17 cellular contexts compared by ENCODE assay signal in genomic region chr17:59498421-59499307, GRCh38.
DNase-seq lines count a peak whose midpoint lies in the region; ATAC-seq and TF ChIP-seq lines count a peak whose summit lies in the region.
"Had no signal": no experiment of that assay in that cellular context is flagged by ENCODE, and none has a peak within 500 bp of the region (broad histone marks: within the 10 kb centered on the region; RNA-seq: fewer than 3 reads in every experiment).

No MANE protein-coding gene starts in this region.

- H3K27me3 ChIP-seq in adipocyte (replicated peaks; ENCODE audit: control insufficient read depth, insufficient read depth, low read length) (peaks cover 3% of the 10 kb centered on the region), tibial artery (no peaks in the 10 kb centered on the region), upper lobe of right lung (no peaks in the 10 kb centered on the region)

- TF ChIP-seq CTCF in fibroblast of the aortic adventitia (IDR thresholded peaks at IDR 0.05; ENCODE audit: insufficient read depth, low read length) (no peak), tibial artery (IDR thresholded peaks at IDR 0.05) (no peak), CD14-positive monocyte (IDR thresholded peaks at IDR 0.05) (no peak), upper lobe of right lung (IDR thresholded peaks at IDR 0.05) (no peak)

- intact Hi-C loops in tibial artery (cut with DNase I; ENCODE audit: low total_unique reads) (no loop called here), CD14-positive monocyte (cut with micrococcal nuclease) (no loop called here), upper lobe of right lung (cut with DNase I) (no loop called here)

- no peak overlapping the region for H3K4me3 Mint-ChIP-seq in activated CD8-positive, alpha-beta memory T cell treated with anti-CD3 and anti-CD28 coated beads, Interleukin-2, amount 10 ng/mL, durations not matched to agents 7 days and 5 days
- no peak overlapping the region for H3K4me3 Mint-ChIP-seq in CD14-positive monocyte
- H3K4me3 Mint-ChIP-seq: activated naive CD8-positive, alpha-beta T cell treated with anti-CD3 and anti-CD28 coated beads, Interleukin-2, amount 50 U/mL, for 24 hours; activated T-cell treated with anti-CD3 and anti-CD28 coated beads, Interleukin-2, amount 50 U/mL, for 72 hours had no signal

- H3K4me1 ChIP-seq in adipocyte (ENCODE audit: control insufficient read depth, insufficient read depth, low read length) (peaks cover 8% of the 10 kb centered on the region), tibial artery (peaks cover 0 to 29% (median 0%) of the 10 kb centered on the region in 4 donors), upper lobe of right lung (no peaks in the 10 kb centered on the region)

- DNase-seq in activated CD8-positive, alpha-beta memory T cell treated with anti-CD3 and anti-CD28 coated beads, Interleukin-2, amount 10 ng/mL, durations not matched to agents 7 days and 5 days = no peak
- no peak for DNase-seq in activated CD8-positive, alpha-beta memory T cell treated with anti-CD3 and anti-CD28 coated beads, Interleukin-2, amount 50 U/mL, for 4 hours
- DNase-seq in adipocyte (ENCODE audit: low read depth) (peak; percentile 36), fibroblast of the aortic adventitia (ENCODE audit: low read depth) (peak; percentile 27), tibial artery (no peak), CD14-positive monocyte (ENCODE audit: low spot score) (no peak), DMS114 treated with DMSO at 0.1 percent for 48 hours (lab: John Stamatoyannopoulos, UW; ENCODE audit: unreplicated experiment) (no peak), upper lobe of right lung (no peak)
- DNase-seq: activated CD4-positive, alpha-beta T cell treated with anti-CD3 and anti-CD28 coated beads, Interleukin-2, amount 50 U/mL, for 4 hours; activated naive CD8-positive, alpha-beta T cell treated with anti-CD3 and anti-CD28 coated beads, Interleukin-2, amount 50 U/mL, for 24 hours; activated T-cell treated with anti-CD3 and anti-CD28 coated beads, Interleukin-2, amount 50 U/mL, for 72 hours; dermis blood vessel endothelial cell; GF-D8; NCI-H226; OCI-M1; stimulated activated naive CD8-positive, alpha-beta T cell treated with anti-CD3 and anti-CD28 coated beads, Interleukin-15, Interleukin-2, amounts not matched to agents 100 U/mL and 50 U/mL, for 24 hours had no signal

- H3K9me3 Mint-ChIP-seq in activated CD8-positive, alpha-beta memory T cell treated with anti-CD3 and anti-CD28 coated beads, Interleukin-2, amount 10 ng/mL, durations not matched to agents 7 days and 5 days (ENCODE audit: low read depth) = no peaks in the 10 kb centered on the region
- peaks cover 0 to 2% (median 0%) of the 10 kb centered on the region in 7 donors for H3K9me3 Mint-ChIP-seq in CD14-positive monocyte
- H3K9me3 Mint-ChIP-seq: activated naive CD8-positive, alpha-beta T cell treated with anti-CD3 and anti-CD28 coated beads, Interleukin-2, amount 50 U/mL, for 24 hours; activated T-cell treated with anti-CD3 and anti-CD28 coated beads, Interleukin-2, amount 50 U/mL, for 72 hours had no signal

- H3K36me3 ChIP-seq in adipocyte (ENCODE audit: control insufficient read depth, insufficient read depth, low read length, severe bottlenecking) (no peaks in the 10 kb centered on the region), tibial artery (no peaks in the 10 kb centered on the region), upper lobe of right lung (no peaks in the 10 kb centered on the region)
- H3K36me3 ChIP-seq: HAP-1 had no signal

- H3K27me3 Mint-ChIP-seq in activated CD8-positive, alpha-beta memory T cell treated with anti-CD3 and anti-CD28 coated beads, Interleukin-2, amount 10 ng/mL, durations not matched to agents 7 days and 5 days = peaks cover 25% of the 10 kb centered on the region
- H3K27me3 Mint-ChIP-seq in CD14-positive monocyte (ENCODE audit: low read depth in 3 of 3) = peaks cover 1 to 3% (median 2%) of the 10 kb centered on the region in 3 donors

- H3K27ac Mint-ChIP-seq in activated CD8-positive, alpha-beta memory T cell treated with anti-CD3 and anti-CD28 coated beads, Interleukin-2, amount 10 ng/mL, durations not matched to agents 7 days and 5 days = no peak overlapping the region
- H3K27ac Mint-ChIP-seq in CD14-positive monocyte = no peak overlapping the region
- H3K27ac Mint-ChIP-seq: activated naive CD8-positive, alpha-beta T cell treated with anti-CD3 and anti-CD28 coated beads, Interleukin-2, amount 50 U/mL, for 24 hours; activated T-cell treated with anti-CD3 and anti-CD28 coated beads, Interleukin-2, amount 50 U/mL, for 72 hours had no signal

- CTCF ChIA-PET in activated CD8-positive, alpha-beta memory T cell treated with anti-CD3 and anti-CD28 coated beads, Interleukin-2, amount 10 ng/mL, durations not matched to agents 7 days and 5 days (lab: Charles Lee) = interaction anchor here (1.0 to 1.4 kb wide), 2 partner anchors 16 to 23 kb away, joined by 3 read pairs; no protein-coding TSS in a partner anchor

- peaks cover 12% of the 10 kb centered on the region for H3K4me1 Mint-ChIP-seq in activated CD8-positive, alpha-beta memory T cell treated with anti-CD3 and anti-CD28 coated beads, Interleukin-2, amount 10 ng/mL, durations not matched to agents 7 days and 5 days
- H3K4me1 Mint-ChIP-seq in CD14-positive monocyte = no peaks in the 10 kb centered on the region
- H3K4me1 Mint-ChIP-seq: activated naive CD8-positive, alpha-beta T cell treated with anti-CD3 and anti-CD28 coated beads, Interleukin-2, amount 50 U/mL, for 24 hours had no signal

- ATAC-seq in activated CD8-positive, alpha-beta memory T cell treated with anti-CD3 and anti-CD28 coated beads, Interleukin-2, amount 10 ng/mL, durations not matched to agents 7 days and 5 days = peak; percentile 51
- ATAC-seq in upper lobe of right lung = no peak
- ATAC-seq: activated naive CD8-positive, alpha-beta T cell treated with anti-CD3 and anti-CD28 coated beads, Interleukin-2, amount 50 U/mL, for 24 hours; activated T-cell treated with anti-CD3 and anti-CD28 coated beads, Interleukin-2, amount 50 U/mL, for 72 hours; stimulated activated naive CD8-positive, alpha-beta T cell treated with anti-CD3 and anti-CD28 coated beads, Interleukin-15, Interleukin-2, amounts not matched to agents 100 U/mL and 50 U/mL, for 24 hours had no signal

- peak overlapping the region; percentile 2 to 55 for H3K27ac ChIP-seq in tibial artery
- H3K27ac ChIP-seq in upper lobe of right lung = no peak overlapping the region

- H3K9me3 ChIP-seq in adipocyte (ENCODE audit: control insufficient read depth, low read length) (peaks cover 17% of the 10 kb centered on the region), tibial artery (no peaks in the 10 kb centered on the region), upper lobe of right lung (no peaks in the 10 kb centered on the region)
- H3K9me3 ChIP-seq: HAP-1 had no signal

- peak overlapping the region; percentile 41 for H3K4me3 ChIP-seq in adipocyte (ENCODE audit: low read length)
- H3K4me3 ChIP-seq in fibroblast of the aortic adventitia (ENCODE audit: low read depth, low read length) = no peak overlapping the region
- no peak overlapping the region for H3K4me3 ChIP-seq in tibial artery
- no peak overlapping the region for H3K4me3 ChIP-seq in upper lobe of right lung
- H3K4me3 ChIP-seq: HAP-1 had no signal

- H3K9ac ChIP-seq in adipocyte (ENCODE audit: low read length) = no peak overlapping the region

- H3K36me3 Mint-ChIP-seq in activated CD8-positive, alpha-beta memory T cell treated with anti-CD3 and anti-CD28 coated beads, Interleukin-2, amount 10 ng/mL, durations not matched to agents 7 days and 5 days = no peaks in the 10 kb centered on the region
- H3K36me3 Mint-ChIP-seq in CD14-positive monocyte = no peaks in the 10 kb centered on the region

Comparison
In these comparisons a context has a peak if more than half of its experiments do, and no peak if none do; other contexts are left out.
1. DNase-seq: peak in adipocyte (single experiment) and fibroblast of the aortic adventitia (single experiment); none in activated CD8-positive, alpha-beta memory T cell treated with anti-CD3 and anti-CD28 coated beads, Interleukin-2, amount 10 ng/mL, durations not matched to agents 7 days and 5 days (single experiment), activated CD8-positive, alpha-beta memory T cell treated with anti-CD3 and anti-CD28 coated beads, Interleukin-2, amount 50 U/mL, for 4 hours (single experiment), tibial artery (0 of 2), CD14-positive monocyte (single experiment), DMS114 treated with DMSO at 0.1 percent for 48 hours (single experiment) and upper lobe of right lung (single experiment).